Comparison of ENCODE assay signal across 8 cellular contexts in genomic region chr3:114411811-114412803, GRCh38.
DNase-seq lines count a peak whose midpoint lies in the region; ATAC-seq and TF ChIP-seq lines count a peak whose summit lies in the region.

No MANE protein-coding gene starts in this region.

- no peaks in the 10 kb centered on the region for H3K36me3 ChIP-seq in HUES64 (ENCODE audit: insufficient read depth, low read length)

- no peaks in the 10 kb centered on the region for H3K27me3 ChIP-seq in HUES64 (ENCODE audit: insufficient read depth, low read length)

- H3K4me3 ChIP-seq in HUES64 (ENCODE audit: low read length) (no peak overlapping the region; the same call in 1 of the 2 replicates), coronary artery (peak overlapping the region; percentile 15), retinal pigment epithelial cell (ENCODE audit: low read length) (no peak overlapping the region)

- H3K9me3 ChIP-seq in HUES64 (ENCODE audit: insufficient read depth, low read depth, low read length) = no peaks in the 10 kb centered on the region

- no peak overlapping the region for H3K9ac ChIP-seq in HUES64 (ENCODE audit: low read depth, low read length)

- 79% methylated on average over 9 of the region's 9 CpGs for WGBS in HUES64

- H3K27ac ChIP-seq in HUES64 (ENCODE audit: low read depth, low read length) = peak overlapping the region; percentile 29; the same call in 1 of the 2 replicates
- peak overlapping the region in 1 of 2 donors; percentile 14 for H3K27ac ChIP-seq in coronary artery

- no peak for TF ChIP-seq CTCF in coronary artery (IDR thresholded peaks at IDR 0.05)
- TF ChIP-seq CTCF in retinal pigment epithelial cell (conservative IDR thresholded peaks at IDR 0.05; ENCODE audit: low read depth, low read length) = peak; percentile 11

- H3K4me1 ChIP-seq in HUES64 (ENCODE audit: insufficient read depth, low read length) = peaks cover 53% of the 10 kb centered on the region

- no peak for ATAC-seq in GM19452 (IDR thresholded peaks at IDR 0.05; ENCODE audit: unreplicated experiment)

- peak; percentile 43 for DNase-seq in stimulated activated CD4-positive, alpha-beta T cell treated with anti-CD3 and anti-CD28 coated beads, Interleukin-15, amount 100 ng/mL, for 24 hours
- no peak for DNase-seq in stimulated activated CD4-positive, alpha-beta T cell treated with anti-CD3 and anti-CD28 coated beads, Interleukin-12 subunit alpha, Interleukin-12 subunit beta, amount 100 ng/mL, for 4 hours
- DNase-seq in coronary artery (ENCODE audit: low spot score) (no peak), retinal pigment epithelial cell (ENCODE audit: low read depth) (peak; percentile 13), cerebellar nuclear complex (lab: John Stamatoyannopoulos, UW) (no peak), NCI-H2171 treated with DMSO at 0.1 percent for 48 hours (lab: John Stamatoyannopoulos, UW) (no peak)

Comparison
In these comparisons a context has a peak if more than half of its experiments do, and no peak if none do; other contexts are left out.
1. DNase-seq: peak in stimulated activated CD4-positive, alpha-beta T cell treated with anti-CD3 and anti-CD28 coated beads, Interleukin-15, amount 100 ng/mL, for 24 hours (single experiment) and retinal pigment epithelial cell (single experiment); none in stimulated activated CD4-positive, alpha-beta T cell treated with anti-CD3 and anti-CD28 coated beads, Interleukin-12 subunit alpha, Interleukin-12 subunit beta, amount 100 ng/mL, for 4 hours (single experiment), coronary artery (single experiment), cerebellar nuclear complex (0 of 2) and NCI-H2171 treated with DMSO at 0.1 percent for 48 hours (single experiment).